ENCODE assay signal across 16 cellular contexts in the genomic region with DNA sequence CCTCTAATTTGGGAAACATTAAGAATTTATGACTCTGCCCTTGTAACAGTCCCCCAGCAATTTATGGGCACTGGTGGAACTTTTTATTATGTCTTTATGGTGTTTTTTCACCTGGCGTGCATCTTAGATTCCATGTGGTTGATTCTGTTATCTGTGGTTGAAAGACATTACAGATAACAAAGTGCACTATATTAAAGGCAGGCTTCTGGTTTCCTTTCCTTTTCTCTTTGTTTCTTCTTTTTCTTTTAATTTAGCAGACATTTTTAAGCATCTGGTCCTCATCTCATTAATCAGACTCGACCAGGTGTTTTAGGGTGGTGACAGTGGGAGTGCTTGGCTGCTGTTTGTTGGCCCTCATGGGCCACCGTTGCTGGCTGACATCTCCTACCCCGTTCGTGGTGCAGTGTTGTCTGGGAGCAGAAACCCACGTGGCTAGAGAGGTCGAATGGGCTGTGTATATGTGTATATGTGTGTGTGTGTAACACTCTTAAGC.
DNase-seq lines count a peak whose midpoint lies in the region; ATAC-seq and TF ChIP-seq lines count a peak whose summit lies in the region.
"Had no signal": no experiment of that assay in that cellular context is flagged by ENCODE, and none has a peak within 500 bp of the region (broad histone marks: within the 10 kb centered on the region; RNA-seq: fewer than 3 reads in every experiment).

No MANE protein-coding gene starts in this region.

- H3K9me3 ChIP-seq in SK-N-SH (no peaks in the 10 kb centered on the region), gastroesophageal sphincter (no peaks in the 10 kb centered on the region), transverse colon (no peaks in the 10 kb centered on the region)
- H3K9me3 ChIP-seq: lower lobe of right lung, upper lobe of left lung had no signal

- peak overlapping the region in 1 of 5 donors; percentile 51 for H3K4me3 Mint-ChIP-seq in immature natural killer cell
- H3K4me3 Mint-ChIP-seq: T-helper 1 cell treated with Interleukin-12 subunit alpha and Interleukin-12 subunit beta and Interleukin-4 antibody, amounts not matched to agents 30 μg/mL and 1 μg/mL, for 36 hours had no signal

- peak overlapping the region; percentile 70 for H3K4me2 ChIP-seq in SK-N-SH

- no peaks in the 10 kb centered on the region for H3K9me3 Mint-ChIP-seq in immature natural killer cell
- H3K9me3 Mint-ChIP-seq: T-helper 1 cell treated with Interleukin-12 subunit alpha and Interleukin-12 subunit beta and Interleukin-4 antibody, amounts not matched to agents 30 μg/mL and 1 μg/mL, for 36 hours had no signal

- peaks cover 0 to 2% (median 0%) of the 10 kb centered on the region in 3 donors for H3K27me3 Mint-ChIP-seq in immature natural killer cell (ENCODE audit: low read depth in 3 of 3)

- TF ChIP-seq EP300 in SK-N-SH (IDR thresholded peaks at IDR 0.05; ENCODE audit: borderline replicate concordance in 1 of 2, low read depth in 1 of 2, low read length in 1 of 2) (peak in 1 of 2 experiments; percentile 88; a peak in 2 of 4 replicates), gastroesophageal sphincter (IDR thresholded peaks at IDR 0.05) (no peak), transverse colon (IDR thresholded peaks at IDR 0.05; ENCODE audit: low read depth) (no peak)

- 7% methylated on average over 7 of the region's 7 CpGs for WGBS in SK-N-SH (ENCODE audit: low lambda C conversion rate)
- 13 to 20% methylated on average over 1 to 3 of the region's 7 CpGs for WGBS in gastroesophageal sphincter (ENCODE audit: low coverage in 1 of 2), 2 donors
- 12 to 28% methylated on average over 6 to 7 of the region's 7 CpGs for WGBS in transverse colon (ENCODE audit: low coverage in 1 of 2), 2 donors

- in situ Hi-C loops in transverse colon (cut with MboI; ENCODE audit: low pct_ligation_motif_present in 1 of 4, low pct_unique_long_range_greater_than_20kb in 1 of 4, low sequenced_read_pairs in 3 of 4) = no loop called here

- H3K36me3 Mint-ChIP-seq in immature natural killer cell = no peaks in the 10 kb centered on the region

- CTCF ChIA-PET in SK-N-SH (lab: Yijun Ruan, JAX) = interaction anchor here (1.2 to 2.3 kb wide), 7 partner anchors 14 to 1476 kb away, joined by 3 to 6 read pairs (median 4); no protein-coding TSS in a partner anchor

- peak overlapping the region; percentile 77 to 98 for H3K27ac ChIP-seq in SK-N-SH (ENCODE audit: low read depth in 2 of 2, low read length in 1 of 2)
- H3K27ac ChIP-seq in gastroesophageal sphincter = peak overlapping the region; percentile 35 to 74 (median 71)
- peak overlapping the region; percentile 16 to 66 (median 53) for H3K27ac ChIP-seq in transverse colon
- H3K27ac ChIP-seq: lower lobe of right lung had no signal

- H3K27ac Mint-ChIP-seq in immature natural killer cell = no peak overlapping the region
- H3K27ac Mint-ChIP-seq: T-helper 1 cell treated with Interleukin-12 subunit alpha and Interleukin-12 subunit beta and Interleukin-4 antibody, amounts not matched to agents 30 μg/mL and 1 μg/mL, for 36 hours had no signal

- no peaks in the 10 kb centered on the region for H3K9me2 ChIP-seq in SK-N-SH

- H3K27me3 ChIP-seq in SK-N-SH (ENCODE audit: insufficient read depth) (no peaks in the 10 kb centered on the region), gastroesophageal sphincter (no peaks in the 10 kb centered on the region), transverse colon (no peaks in the 10 kb centered on the region)
- H3K27me3 ChIP-seq: upper lobe of left lung had no signal

- H3K4me1 ChIP-seq in SK-N-SH (ENCODE audit: control insufficient read depth in 1 of 2, insufficient read depth in 2 of 2, low read depth in 1 of 2, low read length in 1 of 2) (peaks cover 7 to 29% of the 10 kb centered on the region in 2 experiments; a peak in 2 of 4 replicates), gastroesophageal sphincter (peaks cover 11 to 62% (median 12%) of the 10 kb centered on the region in 3 donors), transverse colon (peaks cover 0 to 39% (median 17%) of the 10 kb centered on the region in 4 donors)

- DNase-seq in NCI-H2227 (lab: John Stamatoyannopoulos, UW; ENCODE audit: unreplicated experiment) (peak; percentile 4), NCI-H2227 treated with DMSO at 0.1 percent for 48 hours (lab: John Stamatoyannopoulos, UW) (no peak), SK-N-SH (peak; percentile 72), transverse colon (no peak), NCI-H2029 treated with DMSO at 0.1 percent for 48 hours (lab: John Stamatoyannopoulos, UW) (no peak), immature natural killer cell (no peak)
- DNase-seq: ACHN; activated naive CD4-positive, alpha-beta T cell; Calu3; Karpas-422; lower lobe of right lung; NCI-H2107; upper lobe of left lung had no signal

- no peak for TF ChIP-seq CTCF in SK-N-SH (IDR thresholded peaks at IDR 0.05)
- no peak for TF ChIP-seq CTCF in gastroesophageal sphincter (IDR thresholded peaks at IDR 0.05)
- no peak for TF ChIP-seq CTCF in transverse colon (IDR thresholded peaks at IDR 0.05)

- TF ChIP-seq POLR2A in gastroesophageal sphincter (IDR thresholded peaks at IDR 0.05) (no peak), transverse colon (IDR thresholded peaks at IDR 0.05) (no peak)

- peak overlapping the region; percentile 16; the same call in 1 of the 2 replicates for H2AFZ ChIP-seq in SK-N-SH (ENCODE audit: low read depth)

- no peaks in the 10 kb centered on the region for H3K36me3 ChIP-seq in SK-N-SH (replicated peaks in 1 of 2; ENCODE audit: control insufficient read depth in 1 of 2, insufficient read depth in 2 of 2, low read length in 1 of 2)
- no peaks in the 10 kb centered on the region for H3K36me3 ChIP-seq in gastroesophageal sphincter
- H3K36me3 ChIP-seq in transverse colon = no peaks in the 10 kb centered on the region
- H3K36me3 ChIP-seq: lower lobe of right lung, upper lobe of left lung had no signal

- peak overlapping the region; percentile 10 to 11; a peak in 2 of 4 replicates for H3K4me3 ChIP-seq in SK-N-SH (ENCODE audit: low read depth in 2 of 2, low read length in 1 of 2)
- H3K4me3 ChIP-seq in gastroesophageal sphincter = no peak overlapping the region
- H3K4me3 ChIP-seq in transverse colon = no peak overlapping the region
- H3K4me3 ChIP-seq: lower lobe of right lung, upper lobe of left lung had no signal

- H4K20me1 ChIP-seq in SK-N-SH (ENCODE audit: insufficient read depth) = no peaks in the 10 kb centered on the region

- ATAC-seq in gastroesophageal sphincter (peak; percentile 25), HG02840 (IDR thresholded peaks at IDR 0.05; ENCODE audit: low FRiP score, unreplicated experiment) (no peak)
- ATAC-seq: lower lobe of right lung had no signal

- intact Hi-C loops in transverse colon (cut with DNase I; ENCODE audit: low total_unique reads) = loop anchor here (2.0 kb wide), 1 partner anchor 108 kb away; the partner anchor contains the start of gene ZNF503

- peaks cover 21% of the 10 kb centered on the region for H3F3A ChIP-seq in SK-N-SH (replicated peaks; ENCODE audit: insufficient read depth)

- no peaks in the 10 kb centered on the region for H3K79me2 ChIP-seq in SK-N-SH (ENCODE audit: insufficient read depth)

- peak; percentile 23 for TF ChIP-seq RAD21 in SK-N-SH (IDR thresholded peaks at IDR 0.05; ENCODE audit: low read length)

- H3K9ac ChIP-seq in SK-N-SH = peak overlapping the region; percentile 23; the same call in 1 of the 2 replicates

- H3K4me1 Mint-ChIP-seq in immature natural killer cell = peaks cover 4 to 8% of the 10 kb centered on the region in 2 donors

- POLR2A ChIA-PET in SK-N-SH (lab: Yijun Ruan, JAX) = interaction anchor here (1.2 to 2.0 kb wide), 5 partner anchors 27 to 135 kb away, joined by 3 to 11 read pairs (median 4); partner anchors contain the start of gene ZNF503

TF ChIP-seq in SK-N-SH, 30 proteins besides CTCF, POLR2A, EP300 and RAD21 (continues in another document):
- TF ChIP-seq RFX5 (IDR thresholded peaks at IDR 0.05; ENCODE audit: low read length) (no peak), GABPA (IDR thresholded peaks at IDR 0.05; ENCODE audit: low read depth) (no peak), FOSL2 (IDR thresholded peaks at IDR 0.05; ENCODE audit: borderline replicate concordance, low read depth) (no peak), FOXJ3 (CRISPR knock-in tag; IDR thresholded peaks at IDR 0.05) (no peak), SMC3 (IDR thresholded peaks at IDR 0.05; ENCODE audit: low read depth, low read length) (no peak)
- TF ChIP-seq, protein P1, sequence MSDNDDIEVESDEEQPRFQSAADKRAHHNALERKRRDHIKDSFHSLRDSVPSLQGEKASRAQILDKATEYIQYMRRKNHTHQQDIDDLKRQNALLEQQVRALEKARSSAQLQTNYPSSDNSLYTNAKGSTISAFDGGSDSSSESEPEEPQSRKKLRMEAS (IDR thresholded peaks at IDR 0.05; ENCODE audit: low read depth) = peak; percentile 97
- TF ChIP-seq, protein P2, sequence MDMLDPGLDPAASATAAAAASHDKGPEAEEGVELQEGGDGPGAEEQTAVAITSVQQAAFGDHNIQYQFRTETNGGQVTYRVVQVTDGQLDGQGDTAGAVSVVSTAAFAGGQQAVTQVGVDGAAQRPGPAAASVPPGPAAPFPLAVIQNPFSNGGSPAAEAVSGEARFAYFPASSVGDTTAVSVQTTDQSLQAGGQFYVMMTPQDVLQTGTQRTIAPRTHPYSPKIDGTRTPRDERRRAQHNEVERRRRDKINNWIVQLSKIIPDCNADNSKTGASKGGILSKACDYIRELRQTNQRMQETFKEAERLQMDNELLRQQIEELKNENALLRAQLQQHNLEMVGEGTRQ (IDR thresholded peaks at IDR 0.05; ENCODE audit: borderline replicate concordance, low read depth, low read length) = no peak

Comparison
In these comparisons a context has a peak if more than half of its experiments do, and no peak if none do; other contexts are left out.
1. DNase-seq: peak in NCI-H2227 (single experiment) and SK-N-SH (single experiment); none in NCI-H2227 treated with DMSO at 0.1 percent for 48 hours (single experiment), transverse colon (single experiment), NCI-H2029 treated with DMSO at 0.1 percent for 48 hours (single experiment) and immature natural killer cell (0 of 3).
2. H3K4me3 ChIP-seq: peak in SK-N-SH (2 of 2); none in gastroesophageal sphincter (0 of 2) and transverse colon (0 of 4).
3. Peak in every context shown above with its lines, with median percentiles within 50 percentile points of each other: H3K27ac ChIP-seq.